18 cellular contexts compared by ENCODE assay signal in genomic region chrX:68903111-68903510, GRCh38.
"Had no signal": no experiment of that assay in that cellular context is flagged by ENCODE, and none has a peak within 500 bp of the region (broad histone marks: within the 10 kb centered on the region; RNA-seq: fewer than 3 reads in every experiment).

No MANE protein-coding gene starts in this region.

- H3K27me3 ChIP-seq: cardiac muscle cell, foreskin keratinocyte, neutrophil had no signal

- ATAC-seq: activated T-cell treated with anti-CD3 and anti-CD28 coated beads, Interleukin-2, amount 50 U/mL, for 72 hours; foreskin keratinocyte; left cardiac atrium; mucosa of descending colon; stimulated activated naive B cell treated with anti-CD40 and anti-IgM and Interleukin-4, amounts not matched to agents 10 μg/mL and 1 μg/mL and 100 μg/mL, for 72 hours had no signal

- H3K27ac ChIP-seq: cardiac muscle cell, foreskin keratinocyte, neutrophil, WERI-Rb-1 had no signal

- H3K4me3 Mint-ChIP-seq: activated T-cell treated with anti-CD3 and anti-CD28 coated beads, Interleukin-2, amount 50 U/mL, for 72 hours; dendritic cell treated with granulocyte-macrophage colony-stimulating factor and Interleukin-4, amounts not matched to agents 40 ng/mL and 50 ng/mL, for 4 days; naive B cell; stimulated activated naive B cell treated with anti-CD40 and anti-IgM and Interleukin-4, amounts not matched to agents 10 μg/mL and 1 μg/mL and 100 μg/mL, for 72 hours; T-helper 1 cell treated with Interleukin-12 subunit alpha and Interleukin-12 subunit beta and Interleukin-4 antibody, amounts not matched to agents 30 μg/mL and 1 μg/mL, for 36 hours had no signal

- DNase-seq: activated CD4-positive, alpha-beta T cell treated with anti-CD3 and anti-CD28 coated beads, Interleukin-2, amount 50 U/mL, for 4 hours; activated effector memory CD4-positive, alpha-beta T cell treated with anti-CD3 and anti-CD28 coated beads, Interleukin-2, amount 50 U/mL, for 16 hours; activated naive CD4-positive, alpha-beta T cell treated with anti-CD3 and anti-CD28 coated beads, Interleukin-2, amount 50 U/mL, for 16 hours; activated T-cell treated with anti-CD3 and anti-CD28 coated beads, Interleukin-2, amount 50 U/mL, for 72 hours; effector memory CD4-positive, alpha-beta T cell; foreskin keratinocyte; glutamatergic neuron; hippocampal formation; left cardiac atrium; mesenchymal stem cell; mucosa of descending colon; naive B cell; stimulated activated naive B cell treated with anti-CD40 and anti-IgM and Interleukin-4, amounts not matched to agents 10 μg/mL and 1 μg/mL and 100 μg/mL, for 72 hours; WERI-Rb-1 had no signal

- H3K9me3 ChIP-seq: mucosa of descending colon, neutrophil had no signal

- H3K4me3 ChIP-seq: cardiac muscle cell, mucosa of descending colon had no signal

- H3K36me3 ChIP-seq: cardiac muscle cell, neutrophil, WERI-Rb-1 had no signal

- H3K27ac Mint-ChIP-seq: activated T-cell treated with anti-CD3 and anti-CD28 coated beads, Interleukin-2, amount 50 U/mL, for 72 hours; dendritic cell treated with granulocyte-macrophage colony-stimulating factor and Interleukin-4, amounts not matched to agents 40 ng/mL and 50 ng/mL, for 4 days; stimulated activated naive B cell treated with anti-CD40 and anti-IgM and Interleukin-4, amounts not matched to agents 10 μg/mL and 1 μg/mL and 100 μg/mL, for 72 hours; T-helper 1 cell treated with Interleukin-12 subunit alpha and Interleukin-12 subunit beta and Interleukin-4 antibody, amounts not matched to agents 30 μg/mL and 1 μg/mL, for 36 hours had no signal

- H3K4me1 ChIP-seq: foreskin keratinocyte had no signal

- H3K4me1 Mint-ChIP-seq: naive B cell; stimulated activated naive B cell treated with anti-CD40 and anti-IgM and Interleukin-4, amounts not matched to agents 10 μg/mL and 1 μg/mL and 100 μg/mL, for 72 hours had no signal

- H3K27me3 Mint-ChIP-seq: dendritic cell treated with granulocyte-macrophage colony-stimulating factor and Interleukin-4, amounts not matched to agents 40 ng/mL and 50 ng/mL, for 4 days; naive B cell; stimulated activated naive B cell treated with anti-CD40 and anti-IgM and Interleukin-4, amounts not matched to agents 10 μg/mL and 1 μg/mL and 100 μg/mL, for 72 hours had no signal

- H3K36me3 Mint-ChIP-seq: naive B cell; stimulated activated naive B cell treated with anti-CD40 and anti-IgM and Interleukin-4, amounts not matched to agents 10 μg/mL and 1 μg/mL and 100 μg/mL, for 72 hours had no signal
